Comparison of ENCODE assay signal across 1 cellular context in genomic region chr1:154626456-154627246, GRCh38.
TF ChIP-seq lines count a peak whose summit lies in the region.

No MANE protein-coding gene starts in this region.

TF ChIP-seq in GM23338, 12 proteins besides CTCF, POLR2A, EP300 and RAD21 (continued from another document):
- TF ChIP-seq ZNF462 (CRISPR knock-in tag; IDR thresholded peaks at IDR 0.05) (no peak), CREB1 (CRISPR knock-in tag; IDR thresholded peaks at IDR 0.05; ENCODE audit: low read depth) (no peak), REST (IDR thresholded peaks at IDR 0.05; ENCODE audit: unreplicated experiment) (no peak), STAT1 (IDR thresholded peaks at IDR 0.05; ENCODE audit: unreplicated experiment) (no peak), JUNB (IDR thresholded peaks at IDR 0.05; ENCODE audit: unreplicated experiment) (no peak), POLR2AphosphoS5 (IDR thresholded peaks at IDR 0.05; ENCODE audit: low read depth) (no peak), NANOG (IDR thresholded peaks at IDR 0.05; ENCODE audit: borderline replicate concordance) (no peak)
